1 cellular context compared by ENCODE assay signal in the genomic region with DNA sequence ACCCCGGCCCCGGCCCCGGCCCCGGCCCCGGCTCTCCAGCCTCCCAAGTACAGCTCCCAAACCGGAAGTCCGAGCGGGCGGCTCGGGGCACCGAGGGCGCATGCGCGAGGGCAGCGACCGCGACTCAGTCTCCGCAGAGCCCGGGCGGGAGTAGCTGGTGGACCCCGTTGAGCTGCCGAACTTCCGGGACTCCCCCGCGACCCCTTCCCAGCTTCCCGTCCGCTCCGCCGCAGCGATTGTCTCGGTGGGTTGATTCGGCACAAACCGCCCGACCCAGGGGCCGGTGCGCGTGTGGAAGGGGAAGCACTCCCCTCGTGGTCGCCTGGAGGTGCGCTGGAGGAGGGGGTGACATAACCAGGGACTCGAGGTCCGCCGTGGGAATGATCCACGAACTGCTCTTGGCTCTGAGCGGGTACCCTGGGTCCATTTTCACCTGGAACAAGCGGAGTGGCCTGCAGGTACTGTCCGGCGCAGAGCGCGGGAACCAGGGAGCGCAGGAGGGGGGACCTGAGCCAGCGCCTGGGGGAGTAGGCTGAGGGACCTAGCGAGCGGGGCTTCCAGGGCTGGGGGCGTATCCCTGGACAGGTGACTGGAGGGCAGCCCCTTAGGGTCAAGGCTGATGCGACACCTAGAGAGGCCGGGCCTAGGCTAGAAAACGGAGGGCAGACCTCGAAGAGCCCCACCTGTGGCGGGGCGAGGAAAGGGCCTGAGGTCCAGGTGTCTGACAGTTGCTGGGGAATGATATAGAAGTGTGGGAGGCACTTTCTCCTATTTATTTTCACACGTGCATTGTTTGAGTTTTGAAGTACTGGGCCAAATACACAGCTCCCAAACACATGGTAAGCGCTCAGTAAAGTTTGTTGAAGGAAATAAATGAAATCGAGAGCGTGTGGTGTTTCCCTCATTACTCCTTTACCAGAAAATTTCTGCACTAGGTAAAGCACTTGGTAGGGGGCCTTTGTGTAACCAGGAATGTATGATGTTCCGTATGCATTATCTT.
TF ChIP-seq lines count a peak whose summit lies in the region.

A gene with protein sequence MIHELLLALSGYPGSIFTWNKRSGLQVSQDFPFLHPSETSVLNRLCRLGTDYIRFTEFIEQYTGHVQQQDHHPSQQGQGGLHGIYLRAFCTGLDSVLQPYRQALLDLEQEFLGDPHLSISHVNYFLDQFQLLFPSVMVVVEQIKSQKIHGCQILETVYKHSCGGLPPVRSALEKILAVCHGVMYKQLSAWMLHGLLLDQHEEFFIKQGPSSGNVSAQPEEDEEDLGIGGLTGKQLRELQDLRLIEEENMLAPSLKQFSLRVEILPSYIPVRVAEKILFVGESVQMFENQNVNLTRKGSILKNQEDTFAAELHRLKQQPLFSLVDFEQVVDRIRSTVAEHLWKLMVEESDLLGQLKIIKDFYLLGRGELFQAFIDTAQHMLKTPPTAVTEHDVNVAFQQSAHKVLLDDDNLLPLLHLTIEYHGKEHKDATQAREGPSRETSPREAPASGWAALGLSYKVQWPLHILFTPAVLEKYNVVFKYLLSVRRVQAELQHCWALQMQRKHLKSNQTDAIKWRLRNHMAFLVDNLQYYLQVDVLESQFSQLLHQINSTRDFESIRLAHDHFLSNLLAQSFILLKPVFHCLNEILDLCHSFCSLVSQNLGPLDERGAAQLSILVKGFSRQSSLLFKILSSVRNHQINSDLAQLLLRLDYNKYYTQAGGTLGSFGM (plus strand): TSS at position 127 of the 1,000 bp plus-strand sequence. CDS start 254 bp downstream, at position 381.
A gene (minus strand): TSS at position 69 of the 1,000 bp plus-strand sequence. CDS start 1,130 bp downstream, outside the sequence.

TF ChIP-seq in K562, 482 proteins besides CTCF, POLR2A, EP300 and RAD21 (continued from another document and continues in another):
- TF ChIP-seq, protein P1, sequence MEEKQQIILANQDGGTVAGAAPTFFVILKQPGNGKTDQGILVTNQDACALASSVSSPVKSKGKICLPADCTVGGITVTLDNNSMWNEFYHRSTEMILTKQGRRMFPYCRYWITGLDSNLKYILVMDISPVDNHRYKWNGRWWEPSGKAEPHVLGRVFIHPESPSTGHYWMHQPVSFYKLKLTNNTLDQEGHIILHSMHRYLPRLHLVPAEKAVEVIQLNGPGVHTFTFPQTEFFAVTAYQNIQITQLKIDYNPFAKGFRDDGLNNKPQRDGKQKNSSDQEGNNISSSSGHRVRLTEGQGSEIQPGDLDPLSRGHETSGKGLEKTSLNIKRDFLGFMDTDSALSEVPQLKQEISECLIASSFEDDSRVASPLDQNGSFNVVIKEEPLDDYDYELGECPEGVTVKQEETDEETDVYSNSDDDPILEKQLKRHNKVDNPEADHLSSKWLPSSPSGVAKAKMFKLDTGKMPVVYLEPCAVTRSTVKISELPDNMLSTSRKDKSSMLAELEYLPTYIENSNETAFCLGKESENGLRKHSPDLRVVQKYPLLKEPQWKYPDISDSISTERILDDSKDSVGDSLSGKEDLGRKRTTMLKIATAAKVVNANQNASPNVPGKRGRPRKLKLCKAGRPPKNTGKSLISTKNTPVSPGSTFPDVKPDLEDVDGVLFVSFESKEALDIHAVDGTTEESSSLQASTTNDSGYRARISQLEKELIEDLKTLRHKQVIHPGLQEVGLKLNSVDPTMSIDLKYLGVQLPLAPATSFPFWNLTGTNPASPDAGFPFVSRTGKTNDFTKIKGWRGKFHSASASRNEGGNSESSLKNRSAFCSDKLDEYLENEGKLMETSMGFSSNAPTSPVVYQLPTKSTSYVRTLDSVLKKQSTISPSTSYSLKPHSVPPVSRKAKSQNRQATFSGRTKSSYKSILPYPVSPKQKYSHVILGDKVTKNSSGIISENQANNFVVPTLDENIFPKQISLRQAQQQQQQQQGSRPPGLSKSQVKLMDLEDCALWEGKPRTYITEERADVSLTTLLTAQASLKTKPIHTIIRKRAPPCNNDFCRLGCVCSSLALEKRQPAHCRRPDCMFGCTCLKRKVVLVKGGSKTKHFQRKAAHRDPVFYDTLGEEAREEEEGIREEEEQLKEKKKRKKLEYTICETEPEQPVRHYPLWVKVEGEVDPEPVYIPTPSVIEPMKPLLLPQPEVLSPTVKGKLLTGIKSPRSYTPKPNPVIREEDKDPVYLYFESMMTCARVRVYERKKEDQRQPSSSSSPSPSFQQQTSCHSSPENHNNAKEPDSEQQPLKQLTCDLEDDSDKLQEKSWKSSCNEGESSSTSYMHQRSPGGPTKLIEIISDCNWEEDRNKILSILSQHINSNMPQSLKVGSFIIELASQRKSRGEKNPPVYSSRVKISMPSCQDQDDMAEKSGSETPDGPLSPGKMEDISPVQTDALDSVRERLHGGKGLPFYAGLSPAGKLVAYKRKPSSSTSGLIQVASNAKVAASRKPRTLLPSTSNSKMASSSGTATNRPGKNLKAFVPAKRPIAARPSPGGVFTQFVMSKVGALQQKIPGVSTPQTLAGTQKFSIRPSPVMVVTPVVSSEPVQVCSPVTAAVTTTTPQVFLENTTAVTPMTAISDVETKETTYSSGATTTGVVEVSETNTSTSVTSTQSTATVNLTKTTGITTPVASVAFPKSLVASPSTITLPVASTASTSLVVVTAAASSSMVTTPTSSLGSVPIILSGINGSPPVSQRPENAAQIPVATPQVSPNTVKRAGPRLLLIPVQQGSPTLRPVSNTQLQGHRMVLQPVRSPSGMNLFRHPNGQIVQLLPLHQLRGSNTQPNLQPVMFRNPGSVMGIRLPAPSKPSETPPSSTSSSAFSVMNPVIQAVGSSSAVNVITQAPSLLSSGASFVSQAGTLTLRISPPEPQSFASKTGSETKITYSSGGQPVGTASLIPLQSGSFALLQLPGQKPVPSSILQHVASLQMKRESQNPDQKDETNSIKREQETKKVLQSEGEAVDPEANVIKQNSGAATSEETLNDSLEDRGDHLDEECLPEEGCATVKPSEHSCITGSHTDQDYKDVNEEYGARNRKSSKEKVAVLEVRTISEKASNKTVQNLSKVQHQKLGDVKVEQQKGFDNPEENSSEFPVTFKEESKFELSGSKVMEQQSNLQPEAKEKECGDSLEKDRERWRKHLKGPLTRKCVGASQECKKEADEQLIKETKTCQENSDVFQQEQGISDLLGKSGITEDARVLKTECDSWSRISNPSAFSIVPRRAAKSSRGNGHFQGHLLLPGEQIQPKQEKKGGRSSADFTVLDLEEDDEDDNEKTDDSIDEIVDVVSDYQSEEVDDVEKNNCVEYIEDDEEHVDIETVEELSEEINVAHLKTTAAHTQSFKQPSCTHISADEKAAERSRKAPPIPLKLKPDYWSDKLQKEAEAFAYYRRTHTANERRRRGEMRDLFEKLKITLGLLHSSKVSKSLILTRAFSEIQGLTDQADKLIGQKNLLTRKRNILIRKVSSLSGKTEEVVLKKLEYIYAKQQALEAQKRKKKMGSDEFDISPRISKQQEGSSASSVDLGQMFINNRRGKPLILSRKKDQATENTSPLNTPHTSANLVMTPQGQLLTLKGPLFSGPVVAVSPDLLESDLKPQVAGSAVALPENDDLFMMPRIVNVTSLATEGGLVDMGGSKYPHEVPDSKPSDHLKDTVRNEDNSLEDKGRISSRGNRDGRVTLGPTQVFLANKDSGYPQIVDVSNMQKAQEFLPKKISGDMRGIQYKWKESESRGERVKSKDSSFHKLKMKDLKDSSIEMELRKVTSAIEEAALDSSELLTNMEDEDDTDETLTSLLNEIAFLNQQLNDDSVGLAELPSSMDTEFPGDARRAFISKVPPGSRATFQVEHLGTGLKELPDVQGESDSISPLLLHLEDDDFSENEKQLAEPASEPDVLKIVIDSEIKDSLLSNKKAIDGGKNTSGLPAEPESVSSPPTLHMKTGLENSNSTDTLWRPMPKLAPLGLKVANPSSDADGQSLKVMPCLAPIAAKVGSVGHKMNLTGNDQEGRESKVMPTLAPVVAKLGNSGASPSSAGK (IDR thresholded peaks at IDR 0.05): peak; percentile 92
- 0 out of 2 replicates have a peak, but pooled peaks have one; percentile 20 for TF ChIP-seq CEBPG (CRISPR knock-in tag; IDR thresholded peaks at IDR 0.05)
- TF ChIP-seq CEBPG (tag; conservative IDR thresholded peaks at IDR 0.05 in 1 of 2, IDR thresholded peaks at IDR 0.05 in 1 of 2): no peak
- 0 out of 2 replicates have a peak, but pooled peaks have one; percentile 65 for TF ChIP-seq ETV5 (CRISPR knock-in tag; IDR thresholded peaks at IDR 0.05; ENCODE audit: low read depth)
- TF ChIP-seq ZNF707 (CRISPR knock-in tag; conservative IDR thresholded peaks at IDR 0.05): no peak
- no peak for TF ChIP-seq NFXL1 (CRISPR knock-in tag; IDR thresholded peaks at IDR 0.05)
- TF ChIP-seq, protein P2, sequence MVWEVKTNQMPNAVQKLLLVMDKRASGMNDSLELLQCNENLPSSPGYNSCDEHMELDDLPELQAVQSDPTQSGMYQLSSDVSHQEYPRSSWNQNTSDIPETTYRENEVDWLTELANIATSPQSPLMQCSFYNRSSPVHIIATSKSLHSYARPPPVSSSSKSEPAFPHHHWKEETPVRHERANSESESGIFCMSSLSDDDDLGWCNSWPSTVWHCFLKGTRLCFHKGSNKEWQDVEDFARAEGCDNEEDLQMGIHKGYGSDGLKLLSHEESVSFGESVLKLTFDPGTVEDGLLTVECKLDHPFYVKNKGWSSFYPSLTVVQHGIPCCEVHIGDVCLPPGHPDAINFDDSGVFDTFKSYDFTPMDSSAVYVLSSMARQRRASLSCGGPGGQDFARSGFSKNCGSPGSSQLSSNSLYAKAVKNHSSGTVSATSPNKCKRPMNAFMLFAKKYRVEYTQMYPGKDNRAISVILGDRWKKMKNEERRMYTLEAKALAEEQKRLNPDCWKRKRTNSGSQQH (CRISPR knock-in tag; IDR thresholded peaks at IDR 0.05): no peak
- TF ChIP-seq RAD51 (IDR thresholded peaks at IDR 0.05; ENCODE audit: borderline replicate concordance, low read depth): peak; percentile 40; the same call in 1 of the 2 replicates
- TF ChIP-seq, protein P3, sequence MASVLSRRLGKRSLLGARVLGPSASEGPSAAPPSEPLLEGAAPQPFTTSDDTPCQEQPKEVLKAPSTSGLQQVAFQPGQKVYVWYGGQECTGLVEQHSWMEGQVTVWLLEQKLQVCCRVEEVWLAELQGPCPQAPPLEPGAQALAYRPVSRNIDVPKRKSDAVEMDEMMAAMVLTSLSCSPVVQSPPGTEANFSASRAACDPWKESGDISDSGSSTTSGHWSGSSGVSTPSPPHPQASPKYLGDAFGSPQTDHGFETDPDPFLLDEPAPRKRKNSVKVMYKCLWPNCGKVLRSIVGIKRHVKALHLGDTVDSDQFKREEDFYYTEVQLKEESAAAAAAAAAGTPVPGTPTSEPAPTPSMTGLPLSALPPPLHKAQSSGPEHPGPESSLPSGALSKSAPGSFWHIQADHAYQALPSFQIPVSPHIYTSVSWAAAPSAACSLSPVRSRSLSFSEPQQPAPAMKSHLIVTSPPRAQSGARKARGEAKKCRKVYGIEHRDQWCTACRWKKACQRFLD (CRISPR knock-in tag; IDR thresholded peaks at IDR 0.05): 0 out of 2 replicates have a peak, but pooled peaks have one; percentile 14
- peak; percentile 73; the same call in 1 of the 2 replicates for TF ChIP-seq ZBTB7A (IDR thresholded peaks at IDR 0.05; ENCODE audit: borderline replicate concordance, control insufficient read depth, low read depth, low read length)
- TF ChIP-seq L3MBTL2 (IDR thresholded peaks at IDR 0.05): peak; percentile 91
- TF ChIP-seq HDAC6 (IDR thresholded peaks at IDR 0.05; ENCODE audit: low read depth, low read length): no peak
- TF ChIP-seq ZNF316 (IDR thresholded peaks at IDR 0.05): no peak
- TF ChIP-seq BCL6 (CRISPR knock-in tag; IDR thresholded peaks at IDR 0.05): no peak
- no peak for TF ChIP-seq ZC3H4 (CRISPR knock-in tag; IDR thresholded peaks at IDR 0.05; ENCODE audit: borderline replicate concordance)
- TF ChIP-seq, protein P4, sequence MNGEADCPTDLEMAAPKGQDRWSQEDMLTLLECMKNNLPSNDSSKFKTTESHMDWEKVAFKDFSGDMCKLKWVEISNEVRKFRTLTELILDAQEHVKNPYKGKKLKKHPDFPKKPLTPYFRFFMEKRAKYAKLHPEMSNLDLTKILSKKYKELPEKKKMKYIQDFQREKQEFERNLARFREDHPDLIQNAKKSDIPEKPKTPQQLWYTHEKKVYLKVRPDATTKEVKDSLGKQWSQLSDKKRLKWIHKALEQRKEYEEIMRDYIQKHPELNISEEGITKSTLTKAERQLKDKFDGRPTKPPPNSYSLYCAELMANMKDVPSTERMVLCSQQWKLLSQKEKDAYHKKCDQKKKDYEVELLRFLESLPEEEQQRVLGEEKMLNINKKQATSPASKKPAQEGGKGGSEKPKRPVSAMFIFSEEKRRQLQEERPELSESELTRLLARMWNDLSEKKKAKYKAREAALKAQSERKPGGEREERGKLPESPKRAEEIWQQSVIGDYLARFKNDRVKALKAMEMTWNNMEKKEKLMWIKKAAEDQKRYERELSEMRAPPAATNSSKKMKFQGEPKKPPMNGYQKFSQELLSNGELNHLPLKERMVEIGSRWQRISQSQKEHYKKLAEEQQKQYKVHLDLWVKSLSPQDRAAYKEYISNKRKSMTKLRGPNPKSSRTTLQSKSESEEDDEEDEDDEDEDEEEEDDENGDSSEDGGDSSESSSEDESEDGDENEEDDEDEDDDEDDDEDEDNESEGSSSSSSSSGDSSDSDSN (IDR thresholded peaks at IDR 0.05; ENCODE audit: borderline replicate concordance in 1 of 2, low read depth in 2 of 2, low read length in 2 of 2): 0 out of 4 replicates have a peak, but pooled peaks of 1 of the 2 experiments have one; percentile 25
- TF ChIP-seq, protein P5, sequence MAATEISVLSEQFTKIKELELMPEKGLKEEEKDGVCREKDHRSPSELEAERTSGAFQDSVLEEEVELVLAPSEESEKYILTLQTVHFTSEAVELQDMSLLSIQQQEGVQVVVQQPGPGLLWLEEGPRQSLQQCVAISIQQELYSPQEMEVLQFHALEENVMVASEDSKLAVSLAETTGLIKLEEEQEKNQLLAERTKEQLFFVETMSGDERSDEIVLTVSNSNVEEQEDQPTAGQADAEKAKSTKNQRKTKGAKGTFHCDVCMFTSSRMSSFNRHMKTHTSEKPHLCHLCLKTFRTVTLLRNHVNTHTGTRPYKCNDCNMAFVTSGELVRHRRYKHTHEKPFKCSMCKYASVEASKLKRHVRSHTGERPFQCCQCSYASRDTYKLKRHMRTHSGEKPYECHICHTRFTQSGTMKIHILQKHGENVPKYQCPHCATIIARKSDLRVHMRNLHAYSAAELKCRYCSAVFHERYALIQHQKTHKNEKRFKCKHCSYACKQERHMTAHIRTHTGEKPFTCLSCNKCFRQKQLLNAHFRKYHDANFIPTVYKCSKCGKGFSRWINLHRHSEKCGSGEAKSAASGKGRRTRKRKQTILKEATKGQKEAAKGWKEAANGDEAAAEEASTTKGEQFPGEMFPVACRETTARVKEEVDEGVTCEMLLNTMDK (IDR thresholded peaks at IDR 0.05; ENCODE audit: borderline replicate concordance, insufficient read depth, low read depth, low read length, poor library complexity, severe bottlenecking): peak; percentile 87
- TF ChIP-seq RFX7 (CRISPR knock-in tag; IDR thresholded peaks at IDR 0.05): no peak
- peak; percentile 94 for TF ChIP-seq POLR2G (IDR thresholded peaks at IDR 0.05; ENCODE audit: low read depth, low read length)
- TF ChIP-seq, protein P6, sequence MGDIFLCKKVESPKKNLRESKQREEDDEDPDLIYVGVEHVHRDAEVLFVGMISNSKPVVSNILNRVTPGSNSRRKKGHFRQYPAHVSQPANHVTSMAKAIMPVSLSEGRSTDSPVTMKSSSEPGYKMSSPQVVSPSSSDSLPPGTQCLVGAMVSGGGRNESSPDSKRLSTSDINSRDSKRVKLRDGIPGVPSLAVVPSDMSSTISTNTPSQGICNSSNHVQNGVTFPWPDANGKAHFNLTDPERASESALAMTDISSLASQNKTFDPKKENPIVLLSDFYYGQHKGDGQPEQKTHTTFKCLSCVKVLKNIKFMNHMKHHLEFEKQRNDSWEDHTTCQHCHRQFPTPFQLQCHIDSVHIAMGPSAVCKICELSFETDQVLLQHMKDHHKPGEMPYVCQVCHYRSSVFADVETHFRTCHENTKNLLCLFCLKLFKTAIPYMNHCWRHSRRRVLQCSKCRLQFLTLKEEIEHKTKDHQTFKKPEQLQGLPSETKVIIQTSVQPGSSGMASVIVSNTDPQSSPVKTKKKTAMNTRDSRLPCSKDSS (IDR thresholded peaks at IDR 0.05; ENCODE audit: low read depth, partially characterized antibody): no peak
- 0 out of 2 replicates have a peak, but pooled peaks have one; percentile 55 for TF ChIP-seq ELF2 (CRISPR knock-in tag; IDR thresholded peaks at IDR 0.05)
